In genomic region chr10:108399466-108399865, GRCh38 we compare ENCODE assay signal across 9 cellular contexts.
"Had no signal": no experiment of that assay in that cellular context is flagged by ENCODE, and none has a peak within 500 bp of the region (broad histone marks: within the 10 kb centered on the region; RNA-seq: fewer than 3 reads in every experiment).

No MANE protein-coding gene starts in this region.

- H3K4me3 ChIP-seq: HAP-1 had no signal

- H3K27ac ChIP-seq: HL-60 had no signal

- ATAC-seq: HCT116, HepG2 had no signal

- H3K4me1 Mint-ChIP-seq: IgD-negative memory B cell had no signal

- H3K9me3 ChIP-seq: HAP-1 had no signal

- H3K27ac Mint-ChIP-seq: HFFc6, IgD-negative memory B cell had no signal

- H3K36me3 ChIP-seq: HAP-1 had no signal

- H3K27me3 Mint-ChIP-seq: IgD-negative memory B cell had no signal

- H3K4me1 ChIP-seq: HAP-1 had no signal

- H3K4me3 Mint-ChIP-seq: HFFc6, IgD-negative memory B cell had no signal

- DNase-seq: GOT3, H7, HFFc6, KBM-7 had no signal
